In genomic region chr22:36507518-36508010, GRCh38 we compare ENCODE assay signal across 8 cellular contexts. TPM values are rescaled to one million over a fixed set of nuclear protein-coding genes. Genes with fewer than 3 reads are reported as not detected.
A peak's percentile ranks its signal among the peaks of the same experiment; 100 is the strongest.
DNase-seq lines count a peak whose midpoint lies in the region; ATAC-seq and TF ChIP-seq lines count a peak whose summit lies in the region.

No MANE protein-coding gene starts in this region.

- no peaks in the 10 kb centered on the region for H3K9me3 ChIP-seq in HEK293 (ENCODE audit: control insufficient read depth, insufficient read depth, low read depth, low read length)
- no peaks in the 10 kb centered on the region for H3K9me3 ChIP-seq in spleen

- H3K36me3 ChIP-seq in HEK293 (ENCODE audit: control insufficient read depth in 2 of 2, insufficient read depth in 1 of 2, low read length in 2 of 2) (peaks cover 16 to 63% of the 10 kb centered on the region in 2 experiments), spleen (peaks cover 0 to 42% (median 27%) of the 10 kb centered on the region in 6 donors)

- H3K4me3 ChIP-seq in HEK293 (ENCODE audit: low read depth, low read length), result 0 out of 2 replicates have a peak overlapping the region, but pooled peaks have one; percentile 20
- peak overlapping the region; percentile 25 for H3K4me3 ChIP-seq in iPS-11a (ENCODE audit: low read depth, low read length)
- H3K4me3 ChIP-seq in spleen, result peak overlapping the region in 5 of 8 donors; percentile 63 to 90 (median 67)

- peaks cover 19% of the 10 kb centered on the region for H3K4me1 Mint-ChIP-seq in activated CD4-positive, alpha-beta memory T cell treated with anti-CD3 and anti-CD28 coated beads for 36 hours (ENCODE audit: low read depth)

- no peak for ATAC-seq in HG03039 (IDR thresholded peaks at IDR 0.05; ENCODE audit: unreplicated experiment)

- H3K4me3 Mint-ChIP-seq in activated CD4-positive, alpha-beta memory T cell treated with anti-CD3 and anti-CD28 coated beads for 36 hours, result peak overlapping the region; percentile 67

- H3K9me3 Mint-ChIP-seq in activated CD4-positive, alpha-beta memory T cell treated with anti-CD3 and anti-CD28 coated beads for 36 hours, result no peaks in the 10 kb centered on the region

- H3K4me1 ChIP-seq in HEK293 (ENCODE audit: control insufficient read depth, insufficient read depth, low read length) (peaks cover 3% of the 10 kb centered on the region; the same call in 1 of the 2 replicates), spleen (peaks cover 10 to 50% (median 21%) of the 10 kb centered on the region in 6 donors)

- peaks cover 27% of the 10 kb centered on the region for H3K36me3 Mint-ChIP-seq in activated CD4-positive, alpha-beta memory T cell treated with anti-CD3 and anti-CD28 coated beads for 36 hours

- TF ChIP-seq CTCF in HEK293 (tag by site-specific recombination; IDR thresholded peaks at IDR 0.05) (no peak), spleen (IDR thresholded peaks at IDR 0.05 in 8 of 11, conservative IDR thresholded peaks at IDR 0.05 in 3 of 11) (no peak)

- DNase-seq in activated CD4-positive, alpha-beta memory T cell treated with anti-CD3 and anti-CD28 coated beads for 36 hours, result no peak
- DNase-seq in spleen, result no peak
- no peak for DNase-seq in NCI-H345 treated with DMSO at 0.1 percent for 48 hours (lab: John Stamatoyannopoulos, UW; ENCODE audit: unreplicated experiment)
- DNase-seq in AG08395 (ENCODE audit: low spot score), result no peak
- no peak for DNase-seq in ecto neural progenitor cell (ENCODE audit: low spot score)

- H3K27ac Mint-ChIP-seq in activated CD4-positive, alpha-beta memory T cell treated with anti-CD3 and anti-CD28 coated beads for 36 hours, result no peak overlapping the region

- 81 to 92% (median 83%) methylated on average over 6 of the region's 6 CpGs for WGBS in spleen, 5 donors

- no peaks in the 10 kb centered on the region for H3K27me3 ChIP-seq in spleen (replicated peaks in 1 of 7)

- POLR2A ChIA-PET in HEK293 (lab: Yijun Ruan, JAX), result interaction anchor here (0.5 to 5.9 kb wide), 12 partner anchors 8 to 315 kb away, joined by 3 to 35 read pairs (median 4); partner anchors contain the start of genes APOL2, EIF3D, IFT27 and MYH9
- POLR2A ChIA-PET in activated CD4-positive, alpha-beta memory T cell treated with anti-CD3 and anti-CD28 coated beads for 36 hours (lab: Charles Lee), result interaction anchor here (1.0 to 1.4 kb wide), 4 partner anchors 18 to 209 kb away, joined by 3 to 6 read pairs (median 4); no protein-coding TSS in a partner anchor

- no peaks in the 10 kb centered on the region for H3K27me3 Mint-ChIP-seq in activated CD4-positive, alpha-beta memory T cell treated with anti-CD3 and anti-CD28 coated beads for 36 hours

- CTCF ChIA-PET in HEK293 (lab: Yijun Ruan, JAX), result interaction anchor here (0.6 to 1.2 kb wide), 2 partner anchors 21 kb away, joined by 5 to 9 read pairs; no protein-coding TSS in a partner anchor
- CTCF ChIA-PET in activated CD4-positive, alpha-beta memory T cell treated with anti-CD3 and anti-CD28 coated beads for 36 hours (lab: Charles Lee), result interaction anchor here (1.2 kb wide), 1 partner anchor 268 kb away, joined by 3 read pairs; the partner anchor contains the start of gene APOL2

- TF ChIP-seq POLR2A in spleen (IDR thresholded peaks at IDR 0.05), result no peak

- peak overlapping the region; percentile 85 for H3K27ac ChIP-seq in HEK293 (ENCODE audit: extremely low read depth, low read depth, low read length)
- peak overlapping the region; percentile 3 to 88 (median 84) for H3K27ac ChIP-seq in spleen

- intact Hi-C loops in activated CD4-positive, alpha-beta memory T cell treated with anti-CD3 and anti-CD28 coated beads for 36 hours (cut with micrococcal nuclease), result loop anchor here (2.0 kb wide), 1 partner anchor 21 kb away; the partner anchor contains the start of gene EIF3D
- intact Hi-C loops in spleen (cut with DNase I; ENCODE audit: low total_unique reads), result no loop called here

TF ChIP-seq in HEK293, 187 proteins besides CTCF, POLR2A, EP300 and RAD21:
- TF ChIP-seq ZBTB10 (tag by site-specific recombination; IDR thresholded peaks at IDR 0.05) (no peak), ZNF335 (tag by site-specific recombination; conservative IDR thresholded peaks at IDR 0.05) (peak; percentile 13; the same call in 1 of the 2 replicates), GLIS1 (tag by site-specific recombination; IDR thresholded peaks at IDR 0.05) (peak; percentile 53), ZBTB17 (tag by site-specific recombination; IDR thresholded peaks at IDR 0.05) (peak; percentile 16; the same call in 1 of the 2 replicates), ZNF366 (tag by site-specific recombination; conservative IDR thresholded peaks at IDR 0.05) (peak; percentile 58; the same call in 1 of the 2 replicates), ZFP41 (tag by site-specific recombination; IDR thresholded peaks at IDR 0.05; ENCODE audit: borderline replicate concordance) (no peak), ZNF513 (tag by site-specific recombination; IDR thresholded peaks at IDR 0.05) (peak; percentile 23; the same call in 1 of the 2 replicates), ZBTB44 (tag by site-specific recombination; IDR thresholded peaks at IDR 0.05) (0 out of 2 replicates have a peak, but pooled peaks have one; percentile 65)

RNA-seq across cellular contexts. Expression of gene FOXRED2, which starts 0.7 kb away (rescaled TPM):
- 10 to 100 TPM; 15.2 to 15.9 TPM for total RNA-seq in activated CD4-positive, alpha-beta memory T cell treated with anti-CD3 and anti-CD28 coated beads for 36 hours
- total RNA-seq in spleen, result 10 to 100 TPM; 19.4 to 42.0 (median 27.0) TPM
- polyA plus RNA-seq in spleen, result 1 to 10 TPM; 1.1 to 3.0 (median 1.5) TPM

RNA-seq across cellular contexts. Expression of gene EIF3D, which starts 21.4 kb away (rescaled TPM):
- total RNA-seq in activated CD4-positive, alpha-beta memory T cell treated with anti-CD3 and anti-CD28 coated beads for 36 hours, result 100 to 1,000 TPM; 314 to 321 TPM
- total RNA-seq in spleen, result 100 to 1,000 TPM; 194 to 428 (median 215) TPM
- 100 to 1,000 TPM; 212 to 282 (median 240) TPM for polyA plus RNA-seq in spleen

RNA-seq across cellular contexts. Expression of gene TXN2, which starts 26.1 kb away (rescaled TPM):
- 10 to 100 TPM; 94.3 to 97.0 TPM for total RNA-seq in activated CD4-positive, alpha-beta memory T cell treated with anti-CD3 and anti-CD28 coated beads for 36 hours
- total RNA-seq in spleen, result 10 to 100 TPM; 52.6 to 87.1 (median 64.6) TPM
- polyA plus RNA-seq in spleen, result 100 to 1,000 TPM in 1 of 3 donors, 10 to 100 TPM in 2; 70.5 to 105 (median 90.1) TPM
